Comparison of ENCODE assay signal across 23 cellular contexts in genomic region chr16:72182976-72183375, GRCh38.
"Had no signal": no experiment of that assay in that cellular context is flagged by ENCODE, and none has a peak within 500 bp of the region (broad histone marks: within the 10 kb centered on the region; RNA-seq: fewer than 3 reads in every experiment).

No MANE protein-coding gene starts in this region.

- H3K4me3 ChIP-seq: dorsolateral prefrontal cortex, hepatocyte, lower lobe of right lung, right lobe of liver, smooth muscle cell, thoracic aorta, upper lobe of right lung had no signal

- H3K36me3 ChIP-seq: lower lobe of right lung, right lobe of liver, thoracic aorta, upper lobe of right lung had no signal

- H3K27me3 ChIP-seq: dorsolateral prefrontal cortex, hepatocyte, right lobe of liver, upper lobe of right lung had no signal

- H3K9me3 ChIP-seq: lower lobe of right lung, right lobe of liver, thoracic aorta, upper lobe of right lung had no signal

- ATAC-seq: activated CD8-positive, alpha-beta memory T cell treated with anti-CD3 and anti-CD28 coated beads, Interleukin-2, amount 10 ng/mL, durations not matched to agents 7 days and 5 days; activated T-helper 17 cell treated with anti-CD3 and anti-CD28 coated beads, Interleukin-2, amount 50 U/mL, for 72 hours; lower lobe of right lung; right lobe of liver; upper lobe of right lung had no signal

- DNase-seq: activated CD4-positive, alpha-beta memory T cell treated with anti-CD3 and anti-CD28 coated beads, Interleukin-2, amount 10 ng/mL, durations not matched to agents 7 days and 5 days; activated CD4-positive, alpha-beta T cell treated with anti-CD3 and anti-CD28 coated beads for 48 hours; activated CD4-positive, CD25-positive, alpha-beta regulatory T cell; activated CD8-positive, alpha-beta memory T cell treated with anti-CD3 and anti-CD28 coated beads, Interleukin-2, amount 10 ng/mL, durations not matched to agents 7 days and 5 days; activated naive CD4-positive, alpha-beta T cell; activated naive CD8-positive, alpha-beta T cell treated with anti-CD3 and anti-CD28 coated beads for 36 hours; activated T-cell treated with anti-CD3 and anti-CD28 coated beads, Interleukin-2, amount 50 U/mL, for 1 hour; amniotic stem cell; dorsolateral prefrontal cortex; endodermal cell; foreskin fibroblast; islet precursor cell; lower lobe of right lung; right lobe of liver; stimulated activated CD4-positive, alpha-beta T cell treated with anti-CD3 and anti-CD28 coated beads, Interleukin-4, amount 100 ng/mL, for 1 hour; T-helper 9 cell; upper lobe of right lung had no signal

- H3K27ac ChIP-seq: dorsolateral prefrontal cortex, epithelial cell of prostate, hepatocyte, lower lobe of right lung, parathyroid adenoma, right lobe of liver, thoracic aorta, upper lobe of right lung had no signal

- H3K4me1 ChIP-seq: lower lobe of right lung, parathyroid adenoma, right lobe of liver, upper lobe of right lung had no signal
